In the genomic region with DNA sequence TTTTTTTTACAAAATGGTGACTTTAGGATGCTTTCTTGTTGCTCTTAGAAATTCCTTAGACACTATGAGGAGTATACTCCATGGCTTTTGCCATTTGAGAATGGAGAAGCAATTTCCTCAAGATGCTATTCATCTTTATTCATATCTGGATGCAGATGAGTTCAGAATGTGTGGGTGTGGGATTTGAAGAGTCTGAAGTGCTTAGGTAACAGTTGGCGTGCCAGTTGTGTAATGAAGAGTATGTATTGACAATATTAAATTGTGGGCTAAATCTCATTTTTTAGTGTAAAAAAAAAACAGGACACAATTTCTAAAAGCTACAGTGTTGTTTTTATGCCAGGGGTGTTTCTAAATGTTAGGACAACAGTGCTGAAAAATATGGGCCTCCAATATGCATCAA, we compare ENCODE assay signal across 31 cellular contexts. TPM values are rescaled to one million over a fixed set of nuclear protein-coding genes. Genes with fewer than 3 reads are reported as not detected.
"Had no signal": no experiment of that assay in that cellular context is flagged by ENCODE, and none has a peak within 500 bp of the region (broad histone marks: within the 10 kb centered on the region; RNA-seq: fewer than 3 reads in every experiment).

No MANE protein-coding gene starts in this region.

- H3K4me3 ChIP-seq: coronary artery, dorsolateral prefrontal cortex, esophagus squamous epithelium, gastrocnemius medialis, heart right ventricle, left lung, lower lobe of right lung, mucosa of descending colon had no signal

- H3K4me1 ChIP-seq: esophagus squamous epithelium, gastrocnemius medialis, heart right ventricle, left lung, lower lobe of right lung had no signal

- H3K36me3 Mint-ChIP-seq: mesothelial cell of epicardium; naive B cell; naive thymus-derived CD8-positive, alpha-beta T cell had no signal

- FAIRE-seq: endothelial cell of umbilical vein, islet of Langerhans, keratinocyte had no signal

- DNase-seq: dermis blood vessel endothelial cell; dorsolateral prefrontal cortex; effector CD4-positive, alpha-beta T cell; effector memory CD4-positive, alpha-beta T cell; erythroblast; esophagus squamous epithelium; foreskin fibroblast; foreskin melanocyte; gastrocnemius medialis; glutamatergic neuron; heart right ventricle; left cardiac atrium; left lung; left ventricle myocardium superior; lower lobe of right lung; mesenchymal stem cell; mucosa of descending colon; naive B cell; naive thymus-derived CD8-positive, alpha-beta T cell had no signal

- H3K27me3 Mint-ChIP-seq: naive B cell had no signal

- ATAC-seq: esophagus mucosa; gastrocnemius medialis; heart right ventricle; left cardiac atrium; left lung; left ventricle myocardium superior; lower lobe of right lung; mucosa of descending colon; naive thymus-derived CD8-positive, alpha-beta T cell had no signal

- H3K27ac Mint-ChIP-seq: mesothelial cell of epicardium; naive B cell; naive thymus-derived CD8-positive, alpha-beta T cell had no signal

- H3K4me3 Mint-ChIP-seq: mesothelial cell of epicardium; naive B cell; naive thymus-derived CD8-positive, alpha-beta T cell had no signal

- H3K27ac ChIP-seq: coronary artery, epithelial cell of prostate, esophagus squamous epithelium, gastrocnemius medialis, heart right ventricle, left lung, lower lobe of right lung had no signal

- H3K27me3 ChIP-seq: dorsolateral prefrontal cortex, esophagus squamous epithelium, gastrocnemius medialis, heart right ventricle, left lung had no signal

- H3K36me3 ChIP-seq: esophagus squamous epithelium, gastrocnemius medialis, heart right ventricle, left lung, lower lobe of right lung had no signal

- H3K9me3 ChIP-seq: esophagus squamous epithelium, gastrocnemius medialis, heart right ventricle, left lung, lower lobe of right lung, mucosa of descending colon had no signal

- H3K4me1 Mint-ChIP-seq: mesothelial cell of epicardium; naive B cell; naive thymus-derived CD8-positive, alpha-beta T cell had no signal

RNA-seq across cellular contexts. Expression of a gene that starts 13.8 kb away (rescaled TPM):
- total RNA-seq: dermis blood vessel endothelial cell; endothelial cell of umbilical vein; esophagus mucosa; glomerular endothelial cell; kidney epithelial cell; left lung; lung microvascular endothelial cell; mesenteric fat pad; myocyte; naive thymus-derived CD8-positive, alpha-beta T cell had no signal
- polyA plus RNA-seq: endothelial cell of umbilical vein; keratinocyte; naive thymus-derived CD8-positive, alpha-beta T cell had no signal
